11 cellular contexts compared by ENCODE assay signal in genomic region chr6:160284575-160284974, GRCh38. TPM values are rescaled to one million over a fixed set of nuclear protein-coding genes. Genes with fewer than 3 reads are reported as not detected.
"Had no signal": no experiment of that assay in that cellular context is flagged by ENCODE, and none has a peak within 500 bp of the region (broad histone marks: within the 10 kb centered on the region; RNA-seq: fewer than 3 reads in every experiment).

No MANE protein-coding gene starts in this region.

- H3K27ac Mint-ChIP-seq: HFFc6 had no signal

- H3K36me3 ChIP-seq: HAP-1 had no signal

- ATAC-seq: HCT116, K562 had no signal

- DNase-seq: GM23248, GOT3, H7, HFFc6, IMR-90 had no signal

- H3K27ac ChIP-seq: GM23248, HL-60 had no signal

- H3K4me3 Mint-ChIP-seq: HFFc6 had no signal

- H3K4me1 ChIP-seq: HAP-1 had no signal

- H3K9me3 ChIP-seq: HAP-1 had no signal

- H3K9ac ChIP-seq: GM23248 had no signal

- H3K4me3 ChIP-seq: GM23248, HAP-1, K562 had no signal

- H2AFZ ChIP-seq: GM23248 had no signal

RNA-seq across cellular contexts. Expression of gene SLC22A2, which starts 26.0 kb away (rescaled TPM):
- total RNA-seq: GM23248, H4, HFFc6, HT1080, IMR-90, K562 had no signal
- polyA plus RNA-seq: GM23248, IMR-90, K562 had no signal
